24 cellular contexts compared by ENCODE assay signal in genomic region chr7:46493196-46493595, GRCh38.
DNase-seq lines count a peak whose midpoint lies in the region; ATAC-seq and TF ChIP-seq lines count a peak whose summit lies in the region.
"Had no signal": no experiment of that assay in that cellular context is flagged by ENCODE, and none has a peak within 500 bp of the region (broad histone marks: within the 10 kb centered on the region; RNA-seq: fewer than 3 reads in every experiment).

No MANE protein-coding gene starts in this region.

- WGBS in SK-N-SH (ENCODE audit: low lambda C conversion rate): 77% methylated on average over 4 of the region's 4 CpGs
- WGBS in smooth muscle cell (ENCODE audit: low lambda C conversion rate): 78% methylated on average over 4 of the region's 4 CpGs
- WGBS in aorta, 2 donors: 91% methylated on average over 4 of the region's 4 CpGs

- no peak for ATAC-seq in aorta (ENCODE audit: low FRiP score)
- ATAC-seq: activated CD4-positive, CD25-positive, alpha-beta regulatory T cell treated with anti-CD3 and anti-CD28 coated beads, Interleukin-2, amount 50 U/mL, for 24 hours; K562; left lung; naive thymus-derived CD8-positive, alpha-beta T cell had no signal

- TF ChIP-seq EP300 in SK-N-SH (IDR thresholded peaks at IDR 0.05; ENCODE audit: borderline replicate concordance in 1 of 2, low read depth in 1 of 2, low read length in 1 of 2): no peak

- CTCF ChIA-PET in SK-N-SH (lab: Yijun Ruan, JAX): interaction anchor here (0.9 kb wide), 1 partner anchor 10 kb away, joined by 4 read pairs; no protein-coding TSS in a partner anchor

- H3K9me3 ChIP-seq in SK-N-SH (0 out of 2 replicates have a peak, but pooled peaks cover 5% of the 10 kb centered on the region), smooth muscle cell (replicated peaks; ENCODE audit: low read depth) (no peaks in the 10 kb centered on the region), aorta (ENCODE audit: control insufficient read depth, low read length) (no peaks in the 10 kb centered on the region)

- H3K36me3 ChIP-seq in SK-N-SH (replicated peaks in 1 of 2; ENCODE audit: control insufficient read depth in 1 of 2, insufficient read depth in 2 of 2, low read length in 1 of 2) (no peaks in the 10 kb centered on the region), smooth muscle cell (ENCODE audit: low read depth) (no peaks in the 10 kb centered on the region), aorta (ENCODE audit: control insufficient read depth in 1 of 2, insufficient read depth in 2 of 2, low read length in 1 of 2) (no peaks in the 10 kb centered on the region)
- H3K36me3 ChIP-seq: left lung, MG63, tibial artery had no signal

- H3K9ac ChIP-seq in SK-N-SH: no peak overlapping the region
- H3K9ac ChIP-seq in smooth muscle cell (ENCODE audit: low read depth): no peak overlapping the region

- no peaks in the 10 kb centered on the region; a peak in 1 of 4 replicates for H3K4me1 ChIP-seq in SK-N-SH (ENCODE audit: control insufficient read depth in 1 of 2, insufficient read depth in 2 of 2, low read depth in 1 of 2, low read length in 1 of 2)
- H3K4me1 ChIP-seq in smooth muscle cell (ENCODE audit: low read depth): no peaks in the 10 kb centered on the region
- H3K4me1 ChIP-seq in aorta (ENCODE audit: control insufficient read depth in 1 of 2, insufficient read depth in 2 of 2, low read length in 2 of 2): no peaks in the 10 kb centered on the region
- H3K4me1 ChIP-seq: left lung had no signal

- POLR2A ChIA-PET in SK-N-SH (lab: Yijun Ruan, JAX): no interaction called here

- H3K4me2 ChIP-seq in SK-N-SH (no peak overlapping the region), smooth muscle cell (no peak overlapping the region)

- H4K20me1 ChIP-seq in SK-N-SH (ENCODE audit: insufficient read depth) (no peaks in the 10 kb centered on the region), smooth muscle cell (ENCODE audit: low read depth) (no peaks in the 10 kb centered on the region)

- H2AFZ ChIP-seq in SK-N-SH (ENCODE audit: low read depth): no peak overlapping the region
- no peak overlapping the region for H2AFZ ChIP-seq in smooth muscle cell (ENCODE audit: low read depth)

- H3K27me3 ChIP-seq in SK-N-SH (ENCODE audit: insufficient read depth) (no peaks in the 10 kb centered on the region), smooth muscle cell (ENCODE audit: low read depth) (no peaks in the 10 kb centered on the region), aorta (ENCODE audit: control insufficient read depth in 1 of 2, insufficient read depth in 2 of 2, low read length in 1 of 2) (no peaks in the 10 kb centered on the region)
- H3K27me3 ChIP-seq: left lung, MG63, tibial artery had no signal

- H3K4me3 ChIP-seq in SK-N-SH (ENCODE audit: low read depth in 2 of 2, low read length in 1 of 2): no peak overlapping the region
- H3K4me3 ChIP-seq in epithelial cell of proximal tubule (ENCODE audit: low read depth, low read length): no peak overlapping the region
- no peak overlapping the region for H3K4me3 ChIP-seq in smooth muscle cell
- no peak overlapping the region for H3K4me3 ChIP-seq in aorta (ENCODE audit: low read length in 2 of 2)
- H3K4me3 ChIP-seq: K562, left lung, MG63, SK-N-MC, tibial artery had no signal

- H3K79me2 ChIP-seq in SK-N-SH (ENCODE audit: insufficient read depth): no peaks in the 10 kb centered on the region
- no peaks in the 10 kb centered on the region for H3K79me2 ChIP-seq in smooth muscle cell (ENCODE audit: low read depth)

- DNase-seq in HCEC 1CT (peak; percentile 16), SK-N-SH (no peak), epithelial cell of proximal tubule (ENCODE audit: low read depth) (no peak), smooth muscle cell (lab: John Stamatoyannopoulos, UW; ENCODE audit: unreplicated experiment) (no peak), aorta (no peak), KBM-7 (no peak)
- DNase-seq in effector CD4-positive, alpha-beta T cell: no peak
- DNase-seq: activated CD4-positive, alpha-beta T cell treated with anti-CD3 and anti-CD28 coated beads, Interleukin-2, amount 50 U/mL, for 4 hours; activated T-cell treated with anti-CD3 and anti-CD28 coated beads, Interleukin-2, amount 50 U/mL, for 48 hours; DMS79 treated with DMSO at 0.1 percent for 48 hours; GF-D8; glutamatergic neuron; left lung; MG63; naive thymus-derived CD8-positive, alpha-beta T cell; NCI-H1105; NCI-H187 treated with DMSO at 0.1 percent for 48 hours; NCI-H2171; nucleus accumbens; stimulated activated CD4-positive, alpha-beta T cell treated with anti-CD3 and anti-CD28 coated beads, Interleukin-4, amount 100 ng/mL, for 24 hours; tibial artery had no signal

- H3K9me2 ChIP-seq in SK-N-SH: no peaks in the 10 kb centered on the region

- H3F3A ChIP-seq in SK-N-SH (replicated peaks; ENCODE audit: insufficient read depth): no peaks in the 10 kb centered on the region
- peaks cover 8% of the 10 kb centered on the region for H3F3A ChIP-seq in smooth muscle cell (ENCODE audit: low read depth)

- intact Hi-C loops in aorta (cut with DNase I): no loop called here

- in situ Hi-C loops in KBM-7 (cut with MboI; ENCODE audit: low pct_unique_long_range_greater_than_20kb, low sequenced_read_pairs): no loop called here

- peak; percentile 40 for TF ChIP-seq CTCF in SK-N-SH (IDR thresholded peaks at IDR 0.05)
- TF ChIP-seq CTCF in epithelial cell of proximal tubule (conservative IDR thresholded peaks at IDR 0.05; ENCODE audit: low read depth, low read length): peak; percentile 14
- TF ChIP-seq CTCF in smooth muscle cell (IDR thresholded peaks at IDR 0.05; ENCODE audit: borderline replicate concordance, insufficient read depth, poor library complexity, severe bottlenecking): no peak

- no peak for TF ChIP-seq RAD21 in SK-N-SH (IDR thresholded peaks at IDR 0.05; ENCODE audit: low read length)

- peak overlapping the region in 1 of 2 experiments; percentile 56; a peak in 1 of 4 replicates for H3K27ac ChIP-seq in SK-N-SH (ENCODE audit: low read depth in 2 of 2, low read length in 1 of 2)
- peak overlapping the region; percentile 75 for H3K27ac ChIP-seq in smooth muscle cell (ENCODE audit: low read depth)
- no peak overlapping the region for H3K27ac ChIP-seq in aorta (ENCODE audit: low read depth in 1 of 2, low read length in 2 of 2)
- H3K27ac ChIP-seq: left lung, SK-N-MC, tibial artery had no signal

TF ChIP-seq in SK-N-SH, 30 proteins besides CTCF, POLR2A, EP300 and RAD21 (continues in another document):
- TF ChIP-seq, protein P1, sequence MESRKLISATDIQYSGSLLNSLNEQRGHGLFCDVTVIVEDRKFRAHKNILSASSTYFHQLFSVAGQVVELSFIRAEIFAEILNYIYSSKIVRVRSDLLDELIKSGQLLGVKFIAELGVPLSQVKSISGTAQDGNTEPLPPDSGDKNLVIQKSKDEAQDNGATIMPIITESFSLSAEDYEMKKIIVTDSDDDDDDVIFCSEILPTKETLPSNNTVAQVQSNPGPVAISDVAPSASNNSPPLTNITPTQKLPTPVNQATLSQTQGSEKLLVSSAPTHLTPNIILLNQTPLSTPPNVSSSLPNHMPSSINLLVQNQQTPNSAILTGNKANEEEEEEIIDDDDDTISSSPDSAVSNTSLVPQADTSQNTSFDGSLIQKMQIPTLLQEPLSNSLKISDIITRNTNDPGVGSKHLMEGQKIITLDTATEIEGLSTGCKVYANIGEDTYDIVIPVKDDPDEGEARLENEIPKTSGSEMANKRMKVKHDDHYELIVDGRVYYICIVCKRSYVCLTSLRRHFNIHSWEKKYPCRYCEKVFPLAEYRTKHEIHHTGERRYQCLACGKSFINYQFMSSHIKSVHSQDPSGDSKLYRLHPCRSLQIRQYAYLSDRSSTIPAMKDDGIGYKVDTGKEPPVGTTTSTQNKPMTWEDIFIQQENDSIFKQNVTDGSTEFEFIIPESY (IDR thresholded peaks at IDR 0.05; ENCODE audit: borderline replicate concordance, low read depth): no peak
- no peak for TF ChIP-seq GABPA (IDR thresholded peaks at IDR 0.05; ENCODE audit: low read depth)
- no peak for TF ChIP-seq TAF1 (IDR thresholded peaks at IDR 0.05; ENCODE audit: borderline replicate concordance, low read depth, low read length)
- TF ChIP-seq RXRA (IDR thresholded peaks at IDR 0.05; ENCODE audit: borderline replicate concordance, low read depth): no peak
- TF ChIP-seq SMC3 (IDR thresholded peaks at IDR 0.05; ENCODE audit: low read depth, low read length): no peak
- TF ChIP-seq PBX3 (IDR thresholded peaks at IDR 0.05): no peak
- TF ChIP-seq FOXJ3 (CRISPR knock-in tag; IDR thresholded peaks at IDR 0.05): no peak
- TF ChIP-seq, protein P2, sequence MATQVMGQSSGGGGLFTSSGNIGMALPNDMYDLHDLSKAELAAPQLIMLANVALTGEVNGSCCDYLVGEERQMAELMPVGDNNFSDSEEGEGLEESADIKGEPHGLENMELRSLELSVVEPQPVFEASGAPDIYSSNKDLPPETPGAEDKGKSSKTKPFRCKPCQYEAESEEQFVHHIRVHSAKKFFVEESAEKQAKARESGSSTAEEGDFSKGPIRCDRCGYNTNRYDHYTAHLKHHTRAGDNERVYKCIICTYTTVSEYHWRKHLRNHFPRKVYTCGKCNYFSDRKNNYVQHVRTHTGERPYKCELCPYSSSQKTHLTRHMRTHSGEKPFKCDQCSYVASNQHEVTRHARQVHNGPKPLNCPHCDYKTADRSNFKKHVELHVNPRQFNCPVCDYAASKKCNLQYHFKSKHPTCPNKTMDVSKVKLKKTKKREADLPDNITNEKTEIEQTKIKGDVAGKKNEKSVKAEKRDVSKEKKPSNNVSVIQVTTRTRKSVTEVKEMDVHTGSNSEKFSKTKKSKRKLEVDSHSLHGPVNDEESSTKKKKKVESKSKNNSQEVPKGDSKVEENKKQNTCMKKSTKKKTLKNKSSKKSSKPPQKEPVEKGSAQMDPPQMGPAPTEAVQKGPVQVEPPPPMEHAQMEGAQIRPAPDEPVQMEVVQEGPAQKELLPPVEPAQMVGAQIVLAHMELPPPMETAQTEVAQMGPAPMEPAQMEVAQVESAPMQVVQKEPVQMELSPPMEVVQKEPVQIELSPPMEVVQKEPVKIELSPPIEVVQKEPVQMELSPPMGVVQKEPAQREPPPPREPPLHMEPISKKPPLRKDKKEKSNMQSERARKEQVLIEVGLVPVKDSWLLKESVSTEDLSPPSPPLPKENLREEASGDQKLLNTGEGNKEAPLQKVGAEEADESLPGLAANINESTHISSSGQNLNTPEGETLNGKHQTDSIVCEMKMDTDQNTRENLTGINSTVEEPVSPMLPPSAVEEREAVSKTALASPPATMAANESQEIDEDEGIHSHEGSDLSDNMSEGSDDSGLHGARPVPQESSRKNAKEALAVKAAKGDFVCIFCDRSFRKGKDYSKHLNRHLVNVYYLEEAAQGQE (IDR thresholded peaks at IDR 0.05; ENCODE audit: low read depth, low read length): no peak
- TF ChIP-seq CHD2 (IDR thresholded peaks at IDR 0.05; ENCODE audit: low read length, partially characterized antibody): no peak
